3 cellular contexts compared by ENCODE assay signal in the genomic region with DNA sequence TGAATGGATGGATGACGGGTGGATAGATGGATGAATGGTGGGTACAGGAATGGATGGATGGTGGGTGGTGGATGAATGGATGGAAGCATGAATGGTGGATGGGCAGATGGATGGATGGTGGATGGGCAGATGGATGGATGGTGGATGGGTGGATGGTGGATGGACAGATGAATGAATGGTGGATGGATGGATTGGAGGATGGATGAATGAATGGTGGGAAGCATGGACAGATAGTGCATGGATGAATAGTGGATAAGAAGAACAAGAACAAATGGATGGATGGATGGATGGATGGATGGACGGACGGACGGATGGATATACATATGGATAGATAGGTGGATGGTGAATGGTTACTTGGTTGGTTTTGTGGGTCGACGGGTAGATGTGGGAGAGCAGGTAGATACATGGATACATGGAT.
TF ChIP-seq lines count a peak whose summit lies in the region.

No MANE protein-coding gene starts in this region.

TF ChIP-seq in HEK293, 187 proteins besides CTCF, POLR2A, EP300 and RAD21:
- TF ChIP-seq ZNF366 (tag by site-specific recombination; conservative IDR thresholded peaks at IDR 0.05) (peak; percentile 93), ZNF292 (tag by site-specific recombination; IDR thresholded peaks at IDR 0.05; ENCODE audit: borderline replicate concordance, low read depth) (no peak), KLF16 (tag by site-specific recombination; IDR thresholded peaks at IDR 0.05) (peak; percentile 18; the same call in 1 of the 2 replicates), ZNF112 (tag by site-specific recombination; IDR thresholded peaks at IDR 0.05) (peak; percentile 17; the same call in 1 of the 2 replicates), ZBTB17 (tag by site-specific recombination; IDR thresholded peaks at IDR 0.05) (peak; percentile 93), MEIS1 (CRISPR knock-in tag; IDR thresholded peaks at IDR 0.05; ENCODE audit: borderline replicate concordance) (no peak)

TF ChIP-seq in IMR-90, 13 proteins besides CTCF, POLR2A, EP300 and RAD21:
- no peak for TF ChIP-seq BHLHE40 (IDR thresholded peaks at IDR 0.05; ENCODE audit: low read depth, low read length)
- no peak for TF ChIP-seq MXI1 (IDR thresholded peaks at IDR 0.05; ENCODE audit: borderline replicate concordance, low read depth, low read length)
- TF ChIP-seq, protein P1, sequence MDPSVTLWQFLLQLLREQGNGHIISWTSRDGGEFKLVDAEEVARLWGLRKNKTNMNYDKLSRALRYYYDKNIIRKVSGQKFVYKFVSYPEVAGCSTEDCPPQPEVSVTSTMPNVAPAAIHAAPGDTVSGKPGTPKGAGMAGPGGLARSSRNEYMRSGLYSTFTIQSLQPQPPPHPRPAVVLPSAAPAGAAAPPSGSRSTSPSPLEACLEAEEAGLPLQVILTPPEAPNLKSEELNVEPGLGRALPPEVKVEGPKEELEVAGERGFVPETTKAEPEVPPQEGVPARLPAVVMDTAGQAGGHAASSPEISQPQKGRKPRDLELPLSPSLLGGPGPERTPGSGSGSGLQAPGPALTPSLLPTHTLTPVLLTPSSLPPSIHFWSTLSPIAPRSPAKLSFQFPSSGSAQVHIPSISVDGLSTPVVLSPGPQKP (IDR thresholded peaks at IDR 0.05; ENCODE audit: borderline replicate concordance, low read depth, low read length), result no peak
- TF ChIP-seq NFE2L2 (IDR thresholded peaks at IDR 0.05; ENCODE audit: low read depth, low read length), result no peak
- TF ChIP-seq FOS (IDR thresholded peaks at IDR 0.05; ENCODE audit: low read depth, low read length), result no peak
- no peak for TF ChIP-seq CEBPB (IDR thresholded peaks at IDR 0.05; ENCODE audit: low read depth, low read length)
- no peak for TF ChIP-seq RCOR1 (IDR thresholded peaks at IDR 0.05; ENCODE audit: insufficient replicate concordance, low read length)
- TF ChIP-seq RFX5 (IDR thresholded peaks at IDR 0.05; ENCODE audit: low read depth, low read length), result no peak
- no peak for TF ChIP-seq MAZ (IDR thresholded peaks at IDR 0.05; ENCODE audit: borderline replicate concordance, low read depth, low read length)
- TF ChIP-seq SMC3 (IDR thresholded peaks at IDR 0.05; ENCODE audit: low read depth, low read length), result no peak
- no peak for TF ChIP-seq CHD1 (IDR thresholded peaks at IDR 0.05; ENCODE audit: low read depth, low read length)

TF ChIP-seq in H1, 55 proteins besides CTCF, POLR2A, EP300 and RAD21:
- no peak for TF ChIP-seq KDM1A (IDR thresholded peaks at IDR 0.05; ENCODE audit: borderline replicate concordance, low read length)
- no peak for TF ChIP-seq EGR1 (IDR thresholded peaks at IDR 0.05; ENCODE audit: borderline replicate concordance, low read depth, low read length)
- TF ChIP-seq, protein P2, sequence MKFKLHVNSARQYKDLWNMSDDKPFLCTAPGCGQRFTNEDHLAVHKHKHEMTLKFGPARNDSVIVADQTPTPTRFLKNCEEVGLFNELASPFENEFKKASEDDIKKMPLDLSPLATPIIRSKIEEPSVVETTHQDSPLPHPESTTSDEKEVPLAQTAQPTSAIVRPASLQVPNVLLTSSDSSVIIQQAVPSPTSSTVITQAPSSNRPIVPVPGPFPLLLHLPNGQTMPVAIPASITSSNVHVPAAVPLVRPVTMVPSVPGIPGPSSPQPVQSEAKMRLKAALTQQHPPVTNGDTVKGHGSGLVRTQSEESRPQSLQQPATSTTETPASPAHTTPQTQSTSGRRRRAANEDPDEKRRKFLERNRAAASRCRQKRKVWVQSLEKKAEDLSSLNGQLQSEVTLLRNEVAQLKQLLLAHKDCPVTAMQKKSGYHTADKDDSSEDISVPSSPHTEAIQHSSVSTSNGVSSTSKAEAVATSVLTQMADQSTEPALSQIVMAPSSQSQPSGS (IDR thresholded peaks at IDR 0.05; ENCODE audit: low read length), result no peak
- no peak for TF ChIP-seq JUND (IDR thresholded peaks at IDR 0.05; ENCODE audit: low read length)
- TF ChIP-seq, protein P3, sequence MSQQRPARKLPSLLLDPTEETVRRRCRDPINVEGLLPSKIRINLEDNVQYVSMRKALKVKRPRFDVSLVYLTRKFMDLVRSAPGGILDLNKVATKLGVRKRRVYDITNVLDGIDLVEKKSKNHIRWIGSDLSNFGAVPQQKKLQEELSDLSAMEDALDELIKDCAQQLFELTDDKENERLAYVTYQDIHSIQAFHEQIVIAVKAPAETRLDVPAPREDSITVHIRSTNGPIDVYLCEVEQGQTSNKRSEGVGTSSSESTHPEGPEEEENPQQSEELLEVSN (IDR thresholded peaks at IDR 0.05), result no peak
- TF ChIP-seq MAFK (IDR thresholded peaks at IDR 0.05; ENCODE audit: low read depth, low read length), result no peak
- no peak for TF ChIP-seq ZNF274 (IDR thresholded peaks at IDR 0.05; ENCODE audit: borderline replicate concordance, extremely low read depth, low read length)
- TF ChIP-seq YY1 (IDR thresholded peaks at IDR 0.05; ENCODE audit: low read depth, low read length), result no peak
- TF ChIP-seq, protein P4, sequence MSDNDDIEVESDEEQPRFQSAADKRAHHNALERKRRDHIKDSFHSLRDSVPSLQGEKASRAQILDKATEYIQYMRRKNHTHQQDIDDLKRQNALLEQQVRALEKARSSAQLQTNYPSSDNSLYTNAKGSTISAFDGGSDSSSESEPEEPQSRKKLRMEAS (IDR thresholded peaks at IDR 0.05), result no peak
- no peak for TF ChIP-seq NRF1 (IDR thresholded peaks at IDR 0.05; ENCODE audit: low read depth, low read length)
- TF ChIP-seq CHD2 (IDR thresholded peaks at IDR 0.05; ENCODE audit: low read length), result no peak
- no peak for TF ChIP-seq RFX5 (IDR thresholded peaks at IDR 0.05; ENCODE audit: borderline replicate concordance, low read depth, low read length)
- TF ChIP-seq TBP (IDR thresholded peaks at IDR 0.05; ENCODE audit: low read depth, low read length), result no peak
- no peak for TF ChIP-seq TCF12 (IDR thresholded peaks at IDR 0.05; ENCODE audit: low read depth, low read length)
- TF ChIP-seq BRCA1 (IDR thresholded peaks at IDR 0.05; ENCODE audit: low read depth, low read length), result no peak
- TF ChIP-seq NANOG (IDR thresholded peaks at IDR 0.05; ENCODE audit: insufficient read depth, low read depth, low read length, poor library complexity, severe bottlenecking), result no peak
- no peak for TF ChIP-seq SUZ12 (IDR thresholded peaks at IDR 0.05; ENCODE audit: low read length)
- TF ChIP-seq TEAD4 (IDR thresholded peaks at IDR 0.05; ENCODE audit: low read depth, low read length), result no peak
TF ChIP-seq in H1: peak in this region for 0.
